ENCODE assay signal across 27 cellular contexts in genomic region chr4:1024882-1025552, GRCh38. TPM values are rescaled to one million over a fixed set of nuclear protein-coding genes. Genes with fewer than 3 reads are reported as not detected.
DNase-seq lines count a peak whose midpoint lies in the region; ATAC-seq, FAIRE-seq and TF ChIP-seq lines count a peak whose summit lies in the region.
"Had no signal": no experiment of that assay in that cellular context is flagged by ENCODE, and none has a peak within 500 bp of the region (broad histone marks: within the 10 kb centered on the region; RNA-seq: fewer than 3 reads in every experiment).

No MANE protein-coding gene starts in this region.

- BruUV-seq in Panc1 (replicated peaks; lab: Mats Ljungman, UMichigan): TSS peak; percentile 87

- H3K9me3 ChIP-seq in Panc1 (ENCODE audit: control insufficient read depth, insufficient read depth, low read depth, low read length) (no peaks in the 10 kb centered on the region), BE2C (no peaks in the 10 kb centered on the region)
- H3K9me3 ChIP-seq: BLaER1 treated with 17β-estradiol and CSF1 and Interleukin-3, amounts not matched to agents 10 nM and 100 nM; Peyer's patch had no signal

- H3K36me3 ChIP-seq in Panc1 (ENCODE audit: control insufficient read depth, insufficient read depth, low read length): no peaks in the 10 kb centered on the region
- H3K36me3 ChIP-seq in BE2C: no peaks in the 10 kb centered on the region

- intact Hi-C loops in Panc1 (cut with micrococcal nuclease; ENCODE audit: unreplicated experiment): no loop called here

- FAIRE-seq in urothelium cell line (lab: Jason Lieb, UNC): no peak

- POLR2A ChIA-PET in activated naive CD8-positive, alpha-beta T cell treated with anti-CD3 and anti-CD28 coated beads, Interleukin-2, amount 10 ng/mL, durations not matched to agents 7 days and 5 days (lab: Charles Lee): no interaction called here
- POLR2A ChIA-PET in Panc1 (lab: Charles Lee): no interaction called here

- ATAC-seq in activated naive CD8-positive, alpha-beta T cell treated with anti-CD3 and anti-CD28 coated beads, Interleukin-2, amount 10 ng/mL, durations not matched to agents 7 days and 5 days (ENCODE audit: low read depth): no peak
- ATAC-seq in activated naive CD8-positive, alpha-beta T cell treated with anti-CD3 and anti-CD28 coated beads, Interleukin-2, amount 50 U/mL, for 24 hours: no peak
- ATAC-seq in Panc1 (no peak), naive B cell (ENCODE audit: low read depth in 2 of 2) (no peak), GM21717 (IDR thresholded peaks at IDR 0.05; ENCODE audit: unreplicated experiment) (no peak)
- ATAC-seq in stimulated activated naive B cell treated with anti-CD40 and anti-IgM and Interleukin-4, amounts not matched to agents 10 μg/mL and 1 μg/mL and 100 μg/mL, for 72 hours (replicated peaks): no peak

- DNase-seq in activated naive CD8-positive, alpha-beta T cell treated with anti-CD3 and anti-CD28 coated beads, Interleukin-2, amount 10 ng/mL, durations not matched to agents 7 days and 5 days: no peak
- DNase-seq in activated naive CD8-positive, alpha-beta T cell treated with anti-CD3 and anti-CD28 coated beads, Interleukin-2, amount 50 U/mL, for 24 hours: no peak
- DNase-seq in Panc1 (ENCODE audit: low read depth, low spot score) (no peak), naive B cell (no peak), urothelium cell line (ENCODE audit: low spot score) (no peak), BE2C (no peak)
- no peak for DNase-seq in stimulated activated naive B cell treated with anti-CD40 and anti-IgM and Interleukin-4, amounts not matched to agents 10 μg/mL and 1 μg/mL and 100 μg/mL, for 72 hours
- DNase-seq: CD4-positive, alpha-beta memory T cell; COR-L47; DMS53; GOT3; HCEC 1CT; Kasumi-1; NCI-H1092 treated with DMSO at 0.1 percent for 48 hours; NCI-H1436; NCI-H187; NCI-H2081 treated with DMSO at 0.1 percent for 48 hours; NCI-H2171; NCI-H226; NCI-H510A; NCI-H69; Peyer's patch; SIG-M5 had no signal

- H3K27ac ChIP-seq in Panc1 (ENCODE audit: low read length): no peak overlapping the region
- H3K27ac ChIP-seq: BLaER1 treated with 17β-estradiol and CSF1 and Interleukin-3, amounts not matched to agents 10 nM and 100 nM; Peyer's patch; SK-N-MC had no signal

- in situ Hi-C loops in Panc1 (cut with HindIII; ENCODE audit: low pct_unique_long_range_greater_than_20kb, low sequenced_read_pairs): no loop called here

- H3K4me1 ChIP-seq in Panc1 (ENCODE audit: control insufficient read depth, insufficient read depth, low read length): peaks cover 6% of the 10 kb centered on the region
- no peaks in the 10 kb centered on the region for H3K4me1 ChIP-seq in BE2C

- H3K4me3 Mint-ChIP-seq in activated naive CD8-positive, alpha-beta T cell treated with anti-CD3 and anti-CD28 coated beads, Interleukin-2, amount 10 ng/mL, durations not matched to agents 7 days and 5 days: no peak overlapping the region
- H3K4me3 Mint-ChIP-seq in activated naive CD8-positive, alpha-beta T cell treated with anti-CD3 and anti-CD28 coated beads, Interleukin-2, amount 50 U/mL, for 24 hours: no peak overlapping the region
- no peak overlapping the region for H3K4me3 Mint-ChIP-seq in naive B cell
- no peak overlapping the region for H3K4me3 Mint-ChIP-seq in stimulated activated naive B cell treated with anti-CD40 and anti-IgM and Interleukin-4, amounts not matched to agents 10 μg/mL and 1 μg/mL and 100 μg/mL, for 72 hours
- H3K4me3 Mint-ChIP-seq: CD4-positive, alpha-beta memory T cell had no signal

- H3K27me3 ChIP-seq in Panc1 (ENCODE audit: control insufficient read depth, insufficient read depth, low read length) (no peaks in the 10 kb centered on the region), BE2C (peaks cover 4% of the 10 kb centered on the region; the same call in 1 of the 2 replicates)
- H3K27me3 ChIP-seq: Peyer's patch had no signal

- H3K27me3 Mint-ChIP-seq in activated naive CD8-positive, alpha-beta T cell treated with anti-CD3 and anti-CD28 coated beads, Interleukin-2, amount 10 ng/mL, durations not matched to agents 7 days and 5 days: no peaks in the 10 kb centered on the region
- H3K27me3 Mint-ChIP-seq in activated naive CD8-positive, alpha-beta T cell treated with anti-CD3 and anti-CD28 coated beads, Interleukin-2, amount 50 U/mL, for 24 hours: no peaks in the 10 kb centered on the region
- no peaks in the 10 kb centered on the region for H3K27me3 Mint-ChIP-seq in naive B cell
- H3K27me3 Mint-ChIP-seq in stimulated activated naive B cell treated with anti-CD40 and anti-IgM and Interleukin-4, amounts not matched to agents 10 μg/mL and 1 μg/mL and 100 μg/mL, for 72 hours: peaks cover 0 to 6% of the 10 kb centered on the region in 2 donors
- H3K27me3 Mint-ChIP-seq: CD4-positive, alpha-beta memory T cell had no signal

- TF ChIP-seq CTCF in Panc1 (IDR thresholded peaks at IDR 0.05) (no peak), BE2C (IDR thresholded peaks at IDR 0.05; ENCODE audit: low read depth, low read length) (no peak)

- H3K4me3 ChIP-seq in Panc1 (ENCODE audit: low read depth in 2 of 2, low read length in 2 of 2) (no peak overlapping the region), BE2C (ENCODE audit: low read depth, low read length) (no peak overlapping the region)
- H3K4me3 ChIP-seq: BLaER1 treated with 17β-estradiol and CSF1 and Interleukin-3, amounts not matched to agents 10 nM and 100 nM; Peyer's patch; SK-N-MC had no signal

- H3K9me3 Mint-ChIP-seq in activated naive CD8-positive, alpha-beta T cell treated with anti-CD3 and anti-CD28 coated beads, Interleukin-2, amount 10 ng/mL, durations not matched to agents 7 days and 5 days: no peaks in the 10 kb centered on the region
- H3K9me3 Mint-ChIP-seq in activated naive CD8-positive, alpha-beta T cell treated with anti-CD3 and anti-CD28 coated beads, Interleukin-2, amount 50 U/mL, for 24 hours: no peaks in the 10 kb centered on the region
- no peaks in the 10 kb centered on the region for H3K9me3 Mint-ChIP-seq in naive B cell
- H3K9me3 Mint-ChIP-seq in stimulated activated naive B cell treated with anti-CD40 and anti-IgM and Interleukin-4, amounts not matched to agents 10 μg/mL and 1 μg/mL and 100 μg/mL, for 72 hours: no peaks in the 10 kb centered on the region
- H3K9me3 Mint-ChIP-seq: CD4-positive, alpha-beta memory T cell had no signal

- peak overlapping the region; percentile 52 for H3K27ac Mint-ChIP-seq in activated naive CD8-positive, alpha-beta T cell treated with anti-CD3 and anti-CD28 coated beads, Interleukin-2, amount 10 ng/mL, durations not matched to agents 7 days and 5 days
- H3K27ac Mint-ChIP-seq in activated naive CD8-positive, alpha-beta T cell treated with anti-CD3 and anti-CD28 coated beads, Interleukin-2, amount 50 U/mL, for 24 hours: no peak overlapping the region
- peak overlapping the region in 4 of 6 donors; percentile 61 to 96 (median 82) for H3K27ac Mint-ChIP-seq in naive B cell
- H3K27ac Mint-ChIP-seq in stimulated activated naive B cell treated with anti-CD40 and anti-IgM and Interleukin-4, amounts not matched to agents 10 μg/mL and 1 μg/mL and 100 μg/mL, for 72 hours: peak overlapping the region; percentile 26

- H3K36me3 Mint-ChIP-seq in activated naive CD8-positive, alpha-beta T cell treated with anti-CD3 and anti-CD28 coated beads, Interleukin-2, amount 10 ng/mL, durations not matched to agents 7 days and 5 days: peaks cover 4% of the 10 kb centered on the region
- H3K36me3 Mint-ChIP-seq in activated naive CD8-positive, alpha-beta T cell treated with anti-CD3 and anti-CD28 coated beads, Interleukin-2, amount 50 U/mL, for 24 hours (ENCODE audit: low read depth): no peaks in the 10 kb centered on the region
- no peaks in the 10 kb centered on the region for H3K36me3 Mint-ChIP-seq in naive B cell
- peaks cover 7 to 8% of the 10 kb centered on the region in 2 donors for H3K36me3 Mint-ChIP-seq in stimulated activated naive B cell treated with anti-CD40 and anti-IgM and Interleukin-4, amounts not matched to agents 10 μg/mL and 1 μg/mL and 100 μg/mL, for 72 hours

- H3K4me1 Mint-ChIP-seq in activated naive CD8-positive, alpha-beta T cell treated with anti-CD3 and anti-CD28 coated beads, Interleukin-2, amount 10 ng/mL, durations not matched to agents 7 days and 5 days: peaks cover 2% of the 10 kb centered on the region
- H3K4me1 Mint-ChIP-seq in activated naive CD8-positive, alpha-beta T cell treated with anti-CD3 and anti-CD28 coated beads, Interleukin-2, amount 50 U/mL, for 24 hours: no peaks in the 10 kb centered on the region
- H3K4me1 Mint-ChIP-seq in naive B cell: peaks cover 12 to 23% (median 20%) of the 10 kb centered on the region in 3 donors
- peaks cover 21 to 40% of the 10 kb centered on the region in 2 donors for H3K4me1 Mint-ChIP-seq in stimulated activated naive B cell treated with anti-CD40 and anti-IgM and Interleukin-4, amounts not matched to agents 10 μg/mL and 1 μg/mL and 100 μg/mL, for 72 hours

- CTCF ChIA-PET in Panc1 (lab: Charles Lee): no interaction called here

RNA-seq across cellular contexts. Expression of gene FGFRL1, which starts 13.6 kb away (rescaled TPM):
- total RNA-seq in activated naive CD8-positive, alpha-beta T cell treated with anti-CD3 and anti-CD28 coated beads, Interleukin-2, amount 10 ng/mL, durations not matched to agents 7 days and 5 days: 10 to 100 TPM; 15.5 to 19.1 TPM
- total RNA-seq in Panc1 (2021; ENCODE audit: unreplicated experiment): 43.1 TPM
- 57.6 TPM for polyA plus RNA-seq in Panc1 (2012; ENCODE audit: insufficient read length)
- polyA plus RNA-seq in naive B cell (ENCODE audit: low read depth in 6 of 6): 1 to 10 TPM in 2 of 6 donors, under 1 TPM in 3, not detected in 1; 0.22 to 2.3 (median 0.37) TPM
- polyA plus RNA-seq in BE2C (2012; ENCODE audit: insufficient read depth, insufficient read length, low read depth): 0.19 TPM

RNA-seq across cellular contexts. Expression of gene SLC26A1, which starts 31.8 kb away (rescaled TPM):
- under 1 TPM; 0.25 to 0.65 TPM for total RNA-seq in activated naive CD8-positive, alpha-beta T cell treated with anti-CD3 and anti-CD28 coated beads, Interleukin-2, amount 10 ng/mL, durations not matched to agents 7 days and 5 days
- 1.8 TPM for total RNA-seq in Panc1 (2021; ENCODE audit: unreplicated experiment)
- 3.2 TPM for polyA plus RNA-seq in Panc1 (2012; ENCODE audit: insufficient read length)
- 1 to 10 TPM in 2 of 6 donors, under 1 TPM in 3, not detected in 1; 0.22 to 4.3 (median 0.77) TPM for polyA plus RNA-seq in naive B cell (ENCODE audit: low read depth in 6 of 6)
- polyA plus RNA-seq in BE2C (2012; ENCODE audit: insufficient read depth, insufficient read length, low read depth): 1.6 TPM
- total RNA-seq: M059J had no signal

RNA-seq across cellular contexts. Expression of gene IDUA, which starts 38.2 kb away (rescaled TPM):
- total RNA-seq in activated naive CD8-positive, alpha-beta T cell treated with anti-CD3 and anti-CD28 coated beads, Interleukin-2, amount 10 ng/mL, durations not matched to agents 7 days and 5 days: 10 to 100 TPM; 37.5 to 38.7 TPM
- 30.6 TPM for total RNA-seq in Panc1 (2021; ENCODE audit: unreplicated experiment)
- 28.5 TPM for polyA plus RNA-seq in Panc1 (2012; ENCODE audit: insufficient read length)
- 1 to 10 TPM; 2.2 to 8.3 (median 3.3) TPM for polyA plus RNA-seq in naive B cell (ENCODE audit: low read depth in 6 of 6)
- polyA plus RNA-seq in BE2C (2012; ENCODE audit: insufficient read depth, insufficient read length, low read depth): 5.3 TPM

RNA-seq across cellular contexts. Expression of gene DGKQ, which starts 51.6 kb away (rescaled TPM):
- total RNA-seq in activated naive CD8-positive, alpha-beta T cell treated with anti-CD3 and anti-CD28 coated beads, Interleukin-2, amount 10 ng/mL, durations not matched to agents 7 days and 5 days: 10 to 100 TPM; 31.3 to 32.4 TPM
- total RNA-seq in Panc1 (2021; ENCODE audit: unreplicated experiment): 12.2 TPM
- polyA plus RNA-seq in Panc1 (2012; ENCODE audit: insufficient read length): 14.1 TPM
- polyA plus RNA-seq in naive B cell (ENCODE audit: low read depth in 6 of 6): 10 to 100 TPM in 1 of 6 donors, 1 to 10 TPM in 5; 1.6 to 11.9 (median 4.1) TPM
- polyA plus RNA-seq in BE2C (2012; ENCODE audit: insufficient read depth, insufficient read length, low read depth): 22.7 TPM
